Comparison of ENCODE assay signal across 30 cellular contexts in the genomic region with DNA sequence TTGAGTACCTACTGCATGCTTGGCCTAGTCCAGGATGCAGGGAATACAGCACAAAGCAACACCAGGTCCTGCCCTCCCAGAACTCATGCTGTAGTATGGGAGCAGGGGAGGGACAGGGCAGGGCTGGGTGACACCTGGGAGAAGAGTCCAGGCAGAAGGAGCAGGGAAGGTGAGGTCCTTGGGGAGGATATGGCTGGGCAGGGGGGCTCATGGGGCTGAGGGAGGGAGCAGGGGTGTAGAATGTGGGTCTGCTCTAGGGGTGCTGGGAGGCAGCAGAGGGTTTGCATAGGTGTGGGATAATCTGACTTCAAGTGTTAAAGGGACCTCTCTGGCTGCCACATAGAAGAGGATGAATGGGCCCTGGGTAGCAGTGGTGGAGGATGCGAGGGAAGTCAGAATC.
"Had no signal": no experiment of that assay in that cellular context is flagged by ENCODE, and none has a peak within 500 bp of the region (broad histone marks: within the 10 kb centered on the region; RNA-seq: fewer than 3 reads in every experiment).

No MANE protein-coding gene starts in this region.

- H3K27me3 Mint-ChIP-seq: activated CD4-positive, alpha-beta T cell treated with anti-CD3 and anti-CD28 coated beads, Interleukin-2, amount 10 ng/mL, durations not matched to agents 7 days and 5 days; progenitor cell of endocrine pancreas; stimulated activated naive CD8-positive, alpha-beta T cell treated with anti-CD3 and anti-CD28 coated beads, Interleukin-15, Interleukin-2, amounts not matched to agents 100 ng/mL and 50 ng/mL, for 24 hours had no signal

- H3K9me3 Mint-ChIP-seq: activated CD4-positive, alpha-beta T cell treated with anti-CD3 and anti-CD28 coated beads, Interleukin-2, amount 10 ng/mL, durations not matched to agents 7 days and 5 days; activated T-cell treated with anti-CD3 and anti-CD28 coated beads, Interleukin-2, amount 50 U/mL, for 4 hours; nephron progenitor cell; stimulated activated naive CD8-positive, alpha-beta T cell treated with anti-CD3 and anti-CD28 coated beads, Interleukin-15, Interleukin-2, amounts not matched to agents 100 ng/mL and 50 ng/mL, for 24 hours had no signal

- DNase-seq: activated CD4-positive, alpha-beta T cell treated with anti-CD3 and anti-CD28 coated beads, Interleukin-2, amount 10 ng/mL, durations not matched to agents 7 days and 5 days; activated CD4-positive, CD25-positive, alpha-beta regulatory T cell treated with anti-CD3 and anti-CD28 coated beads, Interleukin-2, amount 50 U/mL, for 72 hours; activated CD8-positive, alpha-beta memory T cell treated with anti-CD3 and anti-CD28 coated beads for 24 hours; activated CD8-positive, alpha-beta memory T cell treated with anti-CD3 and anti-CD28 coated beads, Interleukin-2, amount 50 U/mL, for 4 hours; activated effector memory CD4-positive, alpha-beta T cell treated with anti-CD3 and anti-CD28 coated beads, Interleukin-2, amount 50 U/mL, for 16 hours; activated naive CD4-positive, alpha-beta T cell treated with anti-CD3 and anti-CD28 coated beads, Interleukin-2, amount 50 U/mL, for 16 hours; activated T-cell treated with anti-CD3 and anti-CD28 coated beads, Interleukin-2, amount 50 U/mL, for 4 hours; adrenal gland; central memory CD4-positive, alpha-beta T cell; effector memory CD4-positive, alpha-beta T cell; glutamatergic neuron; hippocampal formation; left ventricle myocardium superior; mammary epithelial cell; midbrain; nephron progenitor cell; retina; sigmoid colon; stimulated activated CD4-positive, alpha-beta T cell treated with anti-CD3 and anti-CD28 coated beads, Interleukin-4, amount 100 ng/mL, for 1 hour; T-helper 1 cell; trophoblast cell; WERI-Rb-1 had no signal

- H3K27ac Mint-ChIP-seq: activated CD4-positive, alpha-beta T cell treated with anti-CD3 and anti-CD28 coated beads, Interleukin-2, amount 10 ng/mL, durations not matched to agents 7 days and 5 days; nephron progenitor cell; progenitor cell of endocrine pancreas; stimulated activated naive CD8-positive, alpha-beta T cell treated with anti-CD3 and anti-CD28 coated beads, Interleukin-15, Interleukin-2, amounts not matched to agents 100 ng/mL and 50 ng/mL, for 24 hours had no signal

- H3K4me3 Mint-ChIP-seq: activated CD4-positive, alpha-beta T cell treated with anti-CD3 and anti-CD28 coated beads, Interleukin-2, amount 10 ng/mL, durations not matched to agents 7 days and 5 days; activated T-cell treated with anti-CD3 and anti-CD28 coated beads, Interleukin-2, amount 50 U/mL, for 4 hours; nephron progenitor cell; stimulated activated naive CD8-positive, alpha-beta T cell treated with anti-CD3 and anti-CD28 coated beads, Interleukin-15, Interleukin-2, amounts not matched to agents 100 ng/mL and 50 ng/mL, for 24 hours had no signal

- ATAC-seq: activated T-cell treated with anti-CD3 and anti-CD28 coated beads, Interleukin-2, amount 50 U/mL, for 4 hours; esophagus mucosa; left ventricle myocardium superior had no signal

- FAIRE-seq: astrocyte, colon, endothelial cell of umbilical vein, frontal cortex, TTC549 had no signal
